18 cellular contexts compared by ENCODE assay signal in genomic region chr22:21446128-21446826, GRCh38. TPM values are rescaled to one million over a fixed set of nuclear protein-coding genes. Genes with fewer than 3 reads are reported as not detected.
A peak's percentile ranks its signal among the peaks of the same experiment; 100 is the strongest.
DNase-seq lines count a peak whose midpoint lies in the region; ATAC-seq, FAIRE-seq and TF ChIP-seq lines count a peak whose summit lies in the region.
"Had no signal": no experiment of that assay in that cellular context is flagged by ENCODE, and none has a peak within 500 bp of the region (broad histone marks: within the 10 kb centered on the region; RNA-seq: fewer than 3 reads in every experiment).

No MANE protein-coding gene starts in this region.

- H3K4me2 ChIP-seq in GM12878 (ENCODE audit: control insufficient read depth, insufficient read depth): no peak overlapping the region

- no peak overlapping the region for H3K27ac Mint-ChIP-seq in activated CD4-positive, alpha-beta T cell treated with anti-CD3 and anti-CD28 coated beads, Interleukin-2, amount 10 ng/mL, durations not matched to agents 24 days and 14 days
- no peak overlapping the region for H3K27ac Mint-ChIP-seq in activated CD4-positive, alpha-beta T cell treated with anti-CD3 and anti-CD28 coated beads for 36 hours
- H3K27ac Mint-ChIP-seq: activated T-cell treated with anti-CD3 and anti-CD28 coated beads, Interleukin-2, amount 50 U/mL, for 72 hours; CD4-positive, CD25-positive, alpha-beta regulatory T cell had no signal

- ATAC-seq in activated CD4-positive, alpha-beta T cell treated with anti-CD3 and anti-CD28 coated beads for 36 hours: no peak
- ATAC-seq in GM12878 (no peak), sciatic nerve (no peak), HG03565 (IDR thresholded peaks at IDR 0.05; ENCODE audit: unreplicated experiment) (no peak)
- ATAC-seq: activated T-cell treated with anti-CD3 and anti-CD28 coated beads, Interleukin-2, amount 50 U/mL, for 72 hours; foreskin keratinocyte had no signal

- WGBS in GM12878 (ENCODE audit: insufficient coverage, insufficient replicate concordance, low lambda C conversion rate, missing lambda C conversion rate): 95% methylated on average over 45 of the region's 49 CpGs
- WGBS in lower leg skin, 2 donors: 94 to 96% methylated on average over 49 of the region's 49 CpGs

- H3K9me3 Mint-ChIP-seq in activated CD4-positive, alpha-beta T cell treated with anti-CD3 and anti-CD28 coated beads, Interleukin-2, amount 10 ng/mL, durations not matched to agents 24 days and 14 days: no peaks in the 10 kb centered on the region
- H3K9me3 Mint-ChIP-seq in activated CD4-positive, alpha-beta T cell treated with anti-CD3 and anti-CD28 coated beads for 36 hours (ENCODE audit: low read depth): no peaks in the 10 kb centered on the region
- H3K9me3 Mint-ChIP-seq: activated T-cell treated with anti-CD3 and anti-CD28 coated beads, Interleukin-2, amount 50 U/mL, for 72 hours; CD4-positive, CD25-positive, alpha-beta regulatory T cell had no signal

- POLR2A ChIA-PET in activated CD4-positive, alpha-beta T cell treated with anti-CD3 and anti-CD28 coated beads for 36 hours (lab: Charles Lee): no interaction called here
- POLR2A ChIA-PET in GM12878 (lab: Charles Lee): no interaction called here

- H3K27me3 ChIP-seq in GM12878 (replicated peaks in 1 of 2; ENCODE audit: control insufficient read depth in 2 of 2, insufficient read depth in 2 of 2, low read length in 1 of 2): no peaks in the 10 kb centered on the region
- H3K27me3 ChIP-seq: adrenal gland, foreskin keratinocyte, transverse colon had no signal

- no peaks in the 10 kb centered on the region for H3K79me2 ChIP-seq in GM12878 (ENCODE audit: control insufficient read depth, insufficient read depth, low read length)

- DNase-seq in activated CD4-positive, alpha-beta T cell treated with anti-CD3 and anti-CD28 coated beads, Interleukin-2, amount 10 ng/mL, durations not matched to agents 24 days and 14 days: peak; percentile 55
- no peak for DNase-seq in activated CD4-positive, alpha-beta T cell treated with anti-CD3 and anti-CD28 coated beads for 36 hours
- DNase-seq in GM12878 (ENCODE audit: low read depth, low spot score) (no peak), lower leg skin (ENCODE audit: low spot score in 2 of 2) (peak; percentile 10 to 81), sciatic nerve (ENCODE audit: low spot score) (peak; percentile 57), NCI-H2107 treated with DMSO at 0.1 percent for 48 hours (lab: John Stamatoyannopoulos, UW; ENCODE audit: unreplicated experiment) (no peak)
- no peak for DNase-seq in stimulated activated CD4-positive, alpha-beta T cell treated with anti-CD3 and anti-CD28 coated beads, Interleukin-4, amount 100 ng/mL, for 24 hours
- DNase-seq: activated T-cell treated with anti-CD3 and anti-CD28 coated beads, Interleukin-2, amount 50 U/mL, for 72 hours; CD4-positive, CD25-positive, alpha-beta regulatory T cell; central memory CD4-positive, alpha-beta T cell; foreskin keratinocyte; mammary epithelial cell; NCI-H187; NCI-H446; transverse colon had no signal

- H3K27ac ChIP-seq in GM12878 (ENCODE audit: control insufficient read depth, insufficient read depth): no peak overlapping the region
- H3K27ac ChIP-seq: adrenal gland, foreskin keratinocyte, skin epidermis, transverse colon had no signal

- no peaks in the 10 kb centered on the region for H3K4me1 Mint-ChIP-seq in activated CD4-positive, alpha-beta T cell treated with anti-CD3 and anti-CD28 coated beads, Interleukin-2, amount 10 ng/mL, durations not matched to agents 24 days and 14 days
- no peaks in the 10 kb centered on the region for H3K4me1 Mint-ChIP-seq in activated CD4-positive, alpha-beta T cell treated with anti-CD3 and anti-CD28 coated beads for 36 hours
- H3K4me1 Mint-ChIP-seq: CD4-positive, CD25-positive, alpha-beta regulatory T cell had no signal

- no peaks in the 10 kb centered on the region for H3K27me3 Mint-ChIP-seq in activated CD4-positive, alpha-beta T cell treated with anti-CD3 and anti-CD28 coated beads, Interleukin-2, amount 10 ng/mL, durations not matched to agents 24 days and 14 days
- no peaks in the 10 kb centered on the region for H3K27me3 Mint-ChIP-seq in activated CD4-positive, alpha-beta T cell treated with anti-CD3 and anti-CD28 coated beads for 36 hours
- H3K27me3 Mint-ChIP-seq: CD4-positive, CD25-positive, alpha-beta regulatory T cell had no signal

- no peak for FAIRE-seq in GM12878 (lab: Jason Lieb, UNC)

- no peak overlapping the region for H3K9ac ChIP-seq in GM12878 (ENCODE audit: control insufficient read depth, insufficient read depth, low read length)

- RAD21 ChIA-PET in GM12878 (lab: Charles Lee; ENCODE audit: unreplicated experiment): no interaction called here

- no peaks in the 10 kb centered on the region for H3K4me1 ChIP-seq in GM12878 (ENCODE audit: control insufficient read depth, insufficient read depth, low read length)
- H3K4me1 ChIP-seq: adrenal gland, foreskin keratinocyte, transverse colon had no signal

- peaks cover 0 to 16% of the 10 kb centered on the region in 2 experiments; a peak in 3 of 4 replicates for H3K36me3 ChIP-seq in GM12878 (ENCODE audit: control insufficient read depth in 2 of 2, insufficient read depth in 2 of 2, low read length in 1 of 2)

- no peak for TF ChIP-seq EP300 in GM12878 (IDR thresholded peaks at IDR 0.05; ENCODE audit: borderline replicate concordance in 1 of 2, control insufficient read depth in 1 of 2, low read depth in 2 of 2, low read length in 2 of 2)

- TF ChIP-seq POLR2A in GM12878 (IDR thresholded peaks at IDR 0.05; ENCODE audit: low read depth, low read length) (peak; percentile 41), lower leg skin (IDR thresholded peaks at IDR 0.05) (no peak)

- BruUV-seq in GM12878 (replicated peaks; lab: Mats Ljungman, UMichigan): no TSS peak

- no peak for TF ChIP-seq RAD21 in GM12878 (IDR thresholded peaks at IDR 0.05; ENCODE audit: insufficient read depth, low read depth, low read length)

- no peak overlapping the region for H3K4me3 Mint-ChIP-seq in activated CD4-positive, alpha-beta T cell treated with anti-CD3 and anti-CD28 coated beads, Interleukin-2, amount 10 ng/mL, durations not matched to agents 24 days and 14 days
- H3K4me3 Mint-ChIP-seq in activated CD4-positive, alpha-beta T cell treated with anti-CD3 and anti-CD28 coated beads for 36 hours: no peak overlapping the region
- H3K4me3 Mint-ChIP-seq: activated T-cell treated with anti-CD3 and anti-CD28 coated beads, Interleukin-2, amount 50 U/mL, for 72 hours; CD4-positive, CD25-positive, alpha-beta regulatory T cell had no signal

- no peaks in the 10 kb centered on the region for H4K20me1 ChIP-seq in GM12878 (ENCODE audit: control insufficient read depth, insufficient read depth)

- intact Hi-C loops in activated CD4-positive, alpha-beta T cell treated with anti-CD3 and anti-CD28 coated beads, Interleukin-2, amount 10 ng/mL, durations not matched to agents 24 days and 14 days (cut with micrococcal nuclease): no loop called here
- intact Hi-C loops in activated CD4-positive, alpha-beta T cell treated with anti-CD3 and anti-CD28 coated beads for 36 hours (cut with DNase I, micrococcal nuclease): no loop called here
- intact Hi-C loops in GM12878 (cut with micrococcal nuclease; ENCODE audit: unreplicated experiment) (no loop called here), lower leg skin (cut with DNase I; ENCODE audit: low total_unique reads) (no loop called here), sciatic nerve (cut with DNase I) (no loop called here)

- H3K4me3 ChIP-seq in GM12878: no peak overlapping the region
- no peak overlapping the region for H3K4me3 ChIP-seq in lower leg skin (ENCODE audit: low read depth, poor library complexity, severe bottlenecking)
- H3K4me3 ChIP-seq: adrenal gland, skin epidermis, transverse colon had no signal

- CTCF ChIA-PET in activated CD4-positive, alpha-beta T cell treated with anti-CD3 and anti-CD28 coated beads for 36 hours (lab: Charles Lee): no interaction called here
- CTCF ChIA-PET in GM12878 (lab: Yijun Ruan, JAX): no interaction called here

- SMC1A ChIA-PET in GM12878 (lab: Charles Lee; ENCODE audit: uncharacterized antibody, unreplicated experiment): no interaction called here

- in situ Hi-C loops in GM12878 (cut with MboI): no loop called here

- no peak for TF ChIP-seq CTCF in GM12878 (IDR thresholded peaks at IDR 0.05 in 2 of 3, conservative IDR thresholded peaks at IDR 0.05 in 1 of 3; ENCODE audit: control insufficient read depth in 2 of 3, extremely low read depth in 1 of 3, insufficient read depth in 1 of 3, low read depth in 3 of 3, low read length in 3 of 3)
- TF ChIP-seq CTCF in lower leg skin (IDR thresholded peaks at IDR 0.05): no peak

- H3K36me3 Mint-ChIP-seq in activated CD4-positive, alpha-beta T cell treated with anti-CD3 and anti-CD28 coated beads, Interleukin-2, amount 10 ng/mL, durations not matched to agents 24 days and 14 days (ENCODE audit: low read depth): no peaks in the 10 kb centered on the region
- peaks cover 3% of the 10 kb centered on the region for H3K36me3 Mint-ChIP-seq in activated CD4-positive, alpha-beta T cell treated with anti-CD3 and anti-CD28 coated beads for 36 hours (ENCODE audit: low read depth)

- H3K9me3 ChIP-seq in GM12878 (replicated peaks; ENCODE audit: control insufficient read depth, insufficient read depth, low read length): no peaks in the 10 kb centered on the region
- H3K9me3 ChIP-seq: adrenal gland, transverse colon had no signal

- no peak overlapping the region for H2AFZ ChIP-seq in GM12878 (ENCODE audit: control insufficient read depth, low read depth, low read length)

RNA-seq across cellular contexts. Expression of gene TMEM191C, which starts 20.9 kb away (rescaled TPM):
- total RNA-seq in activated CD4-positive, alpha-beta T cell treated with anti-CD3 and anti-CD28 coated beads, Interleukin-2, amount 10 ng/mL, durations not matched to agents 24 days and 14 days: 0.50 and 0.54 TPM in 2 replicates
- 1 to 10 TPM; 1.0 to 1.1 TPM for total RNA-seq in activated CD4-positive, alpha-beta T cell treated with anti-CD3 and anti-CD28 coated beads for 36 hours
- 2.4 and 3.3 TPM in 2 replicates for total RNA-seq in GM12878 (2013; cell fraction: nucleolus; rRNA removed)
- total RNA-seq in GM12878 (2014; rRNA removed): 1.1 and 1.9 TPM in 2 replicates
- total RNA-seq in GM12878 (2014; rRNA removed; fragmentation: Illumina TruSeq; extraction: Trizol): 0.36 and 0.37 TPM in 2 replicates
- 1.3 and 1.4 TPM in 2 replicates for total RNA-seq in GM12878 (2021)
- polyA plus RNA-seq in GM12878 (2011; ENCODE audit: low read depth): 0.91 TPM
- 1.2 and 1.9 TPM in 2 replicates for polyA plus RNA-seq in GM12878 (2011; rRNA removed)
- 2.2 and 3.9 TPM in 2 replicates for polyA plus RNA-seq in GM12878 (2011; cell fraction: cytosol; rRNA removed)
- 18.8 and 26.2 TPM in 2 replicates for polyA plus RNA-seq in GM12878 (2011; cell fraction: nucleus; rRNA removed)
- 2.7 and 4.0 TPM in 2 replicates for polyA plus RNA-seq in GM12878 (2012)
- polyA plus RNA-seq in GM12878 (2014; fragmentation: Illumina TruSeq; extraction: Trizol): 0.25 and 0.26 TPM in 2 replicates
- under 1 TPM; 0.03 to 0.07 TPM for polyA plus RNA-seq in GM12878 (2014; fragmentation: Nextera tagmentation; extraction: Ambion mirVana)
- 0.82 and 1.8 TPM in 2 replicates for polyA plus RNA-seq in GM12878 (2014; rRNA removed)
- polyA plus RNA-seq in GM12878 (2016; fragmentation: Nextera tagmentation; extraction: Ambion mirVana): under 1 TPM; 0.13 to 0.51 TPM
- 0.77 TPM in 1 of 2 replicates, not detected in the other for polyA minus RNA-seq in GM12878 (2011; rRNA and poly(A)+ RNA removed)
- 3.6 TPM in 1 of 2 replicates, not detected in the other for polyA minus RNA-seq in GM12878 (2011; cell fraction: cytosol; rRNA and poly(A)+ RNA removed)
- polyA minus RNA-seq in GM12878 (2011; cell fraction: nucleus; rRNA and poly(A)+ RNA removed): 1.3 and 1.6 TPM in 2 replicates
- total RNA-seq in lower leg skin: 1 to 10 TPM in 3 of 4 donors, under 1 TPM in 1; 0.13 to 4.0 (median 1.5) TPM
- total RNA-seq in sciatic nerve: 1.4 TPM

RNA-seq across cellular contexts. Expression of gene HIC2, which starts 29.1 kb away (rescaled TPM):
- 5.9 and 6.4 TPM in 2 replicates for total RNA-seq in activated CD4-positive, alpha-beta T cell treated with anti-CD3 and anti-CD28 coated beads, Interleukin-2, amount 10 ng/mL, durations not matched to agents 24 days and 14 days
- 1 to 10 TPM; 4.1 to 4.2 TPM for total RNA-seq in activated CD4-positive, alpha-beta T cell treated with anti-CD3 and anti-CD28 coated beads for 36 hours
- 11.3 and 12.3 TPM in 2 replicates for total RNA-seq in GM12878 (2013; cell fraction: nucleolus; rRNA removed)
- 3.3 and 3.8 TPM in 2 replicates for total RNA-seq in GM12878 (2014; rRNA removed)
- 1.8 TPM in 2 replicates for total RNA-seq in GM12878 (2014; rRNA removed; fragmentation: Illumina TruSeq; extraction: Trizol)
- 4.7 and 5.0 TPM in 2 replicates for total RNA-seq in GM12878 (2021)
- 0.83 TPM for polyA plus RNA-seq in GM12878 (2011; ENCODE audit: low read depth)
- 1.4 and 1.6 TPM in 2 replicates for polyA plus RNA-seq in GM12878 (2011; rRNA removed)
- polyA plus RNA-seq in GM12878 (2011; cell fraction: cytosol; rRNA removed): 1.9 and 2.3 TPM in 2 replicates
- 8.4 and 8.9 TPM in 2 replicates for polyA plus RNA-seq in GM12878 (2011; cell fraction: nucleus; rRNA removed)
- polyA plus RNA-seq in GM12878 (2012): 2.5 and 3.7 TPM in 2 replicates
- polyA plus RNA-seq in GM12878 (2014; fragmentation: Illumina TruSeq; extraction: Trizol): 0.62 and 1.3 TPM in 2 replicates
- polyA plus RNA-seq in GM12878 (2014; fragmentation: Nextera tagmentation; extraction: Ambion mirVana): under 1 TPM; 0.11 to 0.16 TPM
- 2.7 and 3.2 TPM in 2 replicates for polyA plus RNA-seq in GM12878 (2014; rRNA removed)
- polyA plus RNA-seq in GM12878 (2016; fragmentation: Nextera tagmentation; extraction: Ambion mirVana): under 1 TPM; 0.33 to 0.75 TPM
- polyA minus RNA-seq in GM12878 (2011; rRNA and poly(A)+ RNA removed): 2.6 and 4.1 TPM in 2 replicates
- polyA minus RNA-seq in GM12878 (2011; cell fraction: cytosol; rRNA and poly(A)+ RNA removed): 0.94 and 1.7 TPM in 2 replicates
- 2.7 and 4.4 TPM in 2 replicates for polyA minus RNA-seq in GM12878 (2011; cell fraction: nucleus; rRNA and poly(A)+ RNA removed)
- total RNA-seq in lower leg skin: 1 to 10 TPM; 3.8 to 6.6 (median 5.0) TPM
- 4.8 TPM for total RNA-seq in sciatic nerve

Comparison
In these comparisons a context has a peak if more than half of its experiments do, and no peak if none do; other contexts are left out.
1. DNase-seq: peak in activated CD4-positive, alpha-beta T cell treated with anti-CD3 and anti-CD28 coated beads, Interleukin-2, amount 10 ng/mL, durations not matched to agents 24 days and 14 days (single experiment), lower leg skin (2 of 2) and sciatic nerve (single experiment); none in activated CD4-positive, alpha-beta T cell treated with anti-CD3 and anti-CD28 coated beads for 36 hours (single experiment), GM12878 (single experiment), stimulated activated CD4-positive, alpha-beta T cell treated with anti-CD3 and anti-CD28 coated beads, Interleukin-4, amount 100 ng/mL, for 24 hours (single experiment) and NCI-H2107 treated with DMSO at 0.1 percent for 48 hours (single experiment).